In the genomic region with DNA sequence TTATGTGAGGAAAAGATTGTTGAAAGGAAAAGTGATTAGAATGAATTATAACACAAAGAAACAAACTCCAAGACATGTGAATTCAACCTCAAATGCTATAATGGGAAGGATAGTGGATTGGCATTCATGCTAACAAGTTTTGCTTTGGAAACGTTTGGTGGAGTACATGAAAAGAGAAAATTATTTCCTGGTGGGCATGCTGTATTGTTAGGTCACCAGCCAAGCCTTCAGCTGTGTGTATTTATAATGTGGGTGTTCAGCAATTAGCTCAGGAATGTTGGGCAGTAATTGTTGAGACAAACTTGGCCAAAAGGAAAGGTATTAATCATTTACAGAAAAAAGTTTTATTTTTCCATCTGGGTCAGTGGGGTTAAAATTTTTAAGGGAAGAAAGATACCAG, we compare ENCODE assay signal across 1 cellular context.
TF ChIP-seq lines count a peak whose summit lies in the region.

No MANE protein-coding gene starts in this region.

TF ChIP-seq in WTC11, 78 proteins besides CTCF, POLR2A, EP300 and RAD21 (continued from another document):
- TF ChIP-seq, protein P1, sequence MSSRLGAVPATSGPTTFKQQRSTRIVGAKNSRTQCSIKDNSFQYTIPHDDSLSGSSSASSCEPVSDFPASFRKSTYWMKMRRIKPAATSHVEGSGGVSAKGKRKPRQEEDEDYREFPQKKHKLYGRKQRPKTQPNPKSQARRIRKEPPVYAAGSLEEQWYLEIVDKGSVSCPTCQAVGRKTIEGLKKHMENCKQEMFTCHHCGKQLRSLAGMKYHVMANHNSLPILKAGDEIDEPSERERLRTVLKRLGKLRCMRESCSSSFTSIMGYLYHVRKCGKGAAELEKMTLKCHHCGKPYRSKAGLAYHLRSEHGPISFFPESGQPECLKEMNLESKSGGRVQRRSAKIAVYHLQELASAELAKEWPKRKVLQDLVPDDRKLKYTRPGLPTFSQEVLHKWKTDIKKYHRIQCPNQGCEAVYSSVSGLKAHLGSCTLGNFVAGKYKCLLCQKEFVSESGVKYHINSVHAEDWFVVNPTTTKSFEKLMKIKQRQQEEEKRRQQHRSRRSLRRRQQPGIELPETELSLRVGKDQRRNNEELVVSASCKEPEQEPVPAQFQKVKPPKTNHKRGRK (CRISPR knock-in tag; IDR thresholded peaks at IDR 0.05; ENCODE audit: borderline replicate concordance), result no peak
- TF ChIP-seq ELF4 (CRISPR knock-in tag; IDR thresholded peaks at IDR 0.05; ENCODE audit: low read depth) (no peak), MXD4 (CRISPR knock-in tag; IDR thresholded peaks at IDR 0.05; ENCODE audit: borderline replicate concordance) (no peak), ZNF121 (CRISPR knock-in tag; IDR thresholded peaks at IDR 0.05) (no peak)
- TF ChIP-seq, protein P2, sequence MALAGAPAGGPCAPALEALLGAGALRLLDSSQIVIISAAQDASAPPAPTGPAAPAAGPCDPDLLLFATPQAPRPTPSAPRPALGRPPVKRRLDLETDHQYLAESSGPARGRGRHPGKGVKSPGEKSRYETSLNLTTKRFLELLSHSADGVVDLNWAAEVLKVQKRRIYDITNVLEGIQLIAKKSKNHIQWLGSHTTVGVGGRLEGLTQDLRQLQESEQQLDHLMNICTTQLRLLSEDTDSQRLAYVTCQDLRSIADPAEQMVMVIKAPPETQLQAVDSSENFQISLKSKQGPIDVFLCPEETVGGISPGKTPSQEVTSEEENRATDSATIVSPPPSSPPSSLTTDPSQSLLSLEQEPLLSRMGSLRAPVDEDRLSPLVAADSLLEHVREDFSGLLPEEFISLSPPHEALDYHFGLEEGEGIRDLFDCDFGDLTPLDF (CRISPR knock-in tag; IDR thresholded peaks at IDR 0.05), result no peak
- TF ChIP-seq, protein P3, sequence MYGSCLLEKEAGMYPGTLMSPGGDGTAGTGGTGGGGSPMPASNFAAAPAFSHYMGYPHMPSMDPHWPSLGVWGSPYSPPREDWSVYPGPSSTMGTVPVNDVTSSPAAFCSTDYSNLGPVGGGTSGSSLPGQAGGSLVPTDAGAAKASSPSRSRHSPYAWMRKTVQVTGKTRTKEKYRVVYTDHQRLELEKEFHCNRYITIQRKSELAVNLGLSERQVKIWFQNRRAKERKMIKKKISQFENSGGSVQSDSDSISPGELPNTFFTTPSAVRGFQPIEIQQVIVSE (CRISPR knock-in tag; IDR thresholded peaks at IDR 0.05; ENCODE audit: borderline replicate concordance), result no peak
